In genomic region chr14:105466491-105467248, GRCh38 we compare ENCODE assay signal across 29 cellular contexts. TPM values are rescaled to one million over a fixed set of nuclear protein-coding genes. Genes with fewer than 3 reads are reported as not detected.
DNase-seq lines count a peak whose midpoint lies in the region; ATAC-seq, FAIRE-seq and TF ChIP-seq lines count a peak whose summit lies in the region.
"Had no signal": no experiment of that assay in that cellular context is flagged by ENCODE, and none has a peak within 500 bp of the region (broad histone marks: within the 10 kb centered on the region; RNA-seq: fewer than 3 reads in every experiment).

No MANE protein-coding gene starts in this region.

- no peaks in the 10 kb centered on the region for H4K20me1 ChIP-seq in HepG2 (ENCODE audit: insufficient read depth, low read length)

- H3K27me3 ChIP-seq in HepG2 (ENCODE audit: control insufficient read depth in 1 of 2, insufficient read depth in 2 of 2, low read length in 2 of 2) (no peaks in the 10 kb centered on the region), right lobe of liver (no peaks in the 10 kb centered on the region), right atrium auricular region (no peaks in the 10 kb centered on the region), upper lobe of left lung (no peaks in the 10 kb centered on the region)
- H3K27me3 ChIP-seq: gastrocnemius medialis, upper lobe of right lung had no signal

- no peaks in the 10 kb centered on the region for H3K27me3 Mint-ChIP-seq in activated naive CD8-positive, alpha-beta T cell treated with anti-CD3 and anti-CD28 coated beads for 36 hours
- H3K27me3 Mint-ChIP-seq: activated T-cell treated with anti-CD3 and anti-CD28 coated beads, Interleukin-2, amount 50 U/mL, for 24 hours; memory B cell; stimulated activated naive CD8-positive, alpha-beta T cell treated with anti-CD3 and anti-CD28 coated beads, Interleukin-15, Interleukin-2, amounts not matched to agents 100 ng/mL and 50 ng/mL, for 24 hours; T-cell had no signal

- H3K9me3 ChIP-seq in HepG2 (ENCODE audit: low read length) (no peaks in the 10 kb centered on the region), right lobe of liver (no peaks in the 10 kb centered on the region), right atrium auricular region (no peaks in the 10 kb centered on the region), upper lobe of left lung (no peaks in the 10 kb centered on the region)
- H3K9me3 ChIP-seq: A549; BLaER1 treated with 17β-estradiol and CSF1 and Interleukin-3, amounts not matched to agents 10 nM and 100 nM; gastrocnemius medialis; upper lobe of right lung had no signal

- no peak overlapping the region for H3K27ac Mint-ChIP-seq in activated naive CD8-positive, alpha-beta T cell treated with anti-CD3 and anti-CD28 coated beads for 36 hours
- H3K27ac Mint-ChIP-seq: activated naive CD4-positive, alpha-beta T cell treated with anti-CD3 and anti-CD28 coated beads for 36 hours; activated T-cell treated with anti-CD3 and anti-CD28 coated beads, Interleukin-2, amount 50 U/mL, for 24 hours; memory B cell; stimulated activated naive CD8-positive, alpha-beta T cell treated with anti-CD3 and anti-CD28 coated beads, Interleukin-15, Interleukin-2, amounts not matched to agents 100 ng/mL and 50 ng/mL, for 24 hours; T-cell had no signal

- H3K4me3 ChIP-seq in HepG2 (replicated peaks in 1 of 3; ENCODE audit: insufficient read depth in 1 of 3, low read depth in 2 of 3, low read length in 3 of 3) (no peak overlapping the region), right lobe of liver (no peak overlapping the region), coronary artery (no peak overlapping the region), right atrium auricular region (no peak overlapping the region), upper lobe of left lung (no peak overlapping the region)
- H3K4me3 ChIP-seq: A549; BLaER1 treated with 17β-estradiol and CSF1 and Interleukin-3, amounts not matched to agents 10 nM and 100 nM; gastrocnemius medialis; upper lobe of right lung had no signal

- intact Hi-C loops in HepG2 (cut with micrococcal nuclease; ENCODE audit: unreplicated experiment) = no loop called here
- intact Hi-C loops in right lobe of liver (cut with DNase I) = no loop called here

- ATAC-seq in HepG2 = no peak
- ATAC-seq in right lobe of liver = no peak
- ATAC-seq in upper lobe of left lung (ENCODE audit: low FRiP score in 2 of 2) = no peak
- ATAC-seq in GM21423 (IDR thresholded peaks at IDR 0.05; ENCODE audit: unreplicated experiment) = no peak
- ATAC-seq in GM21529 (IDR thresholded peaks at IDR 0.05; ENCODE audit: unreplicated experiment) = no peak
- ATAC-seq: T-cell had no signal

- no peak for TF ChIP-seq RAD21 in HepG2 (CRISPR knock-in tag; IDR thresholded peaks at IDR 0.05)

- H3K4me1 ChIP-seq in HepG2 (ENCODE audit: insufficient read depth, low read length) (no peaks in the 10 kb centered on the region), right lobe of liver (peaks cover 0 to 15% (median 0%) of the 10 kb centered on the region in 4 donors), right atrium auricular region (peaks cover 0 to 76% of the 10 kb centered on the region in 2 donors), upper lobe of left lung (peaks cover 14 to 28% (median 24%) of the 10 kb centered on the region in 4 donors)

- H3K36me3 ChIP-seq in HepG2 (replicated peaks in 1 of 2; ENCODE audit: control insufficient read depth in 1 of 2, insufficient read depth in 2 of 2, low read length in 2 of 2) (peaks cover 14 to 30% of the 10 kb centered on the region in 2 experiments; a peak in 4 of 5 replicates), right lobe of liver (peaks cover 0 to 24% (median 2%) of the 10 kb centered on the region in 4 donors), right atrium auricular region (peaks cover 37% of the 10 kb centered on the region), upper lobe of left lung (peaks cover 13 to 80% (median 63%) of the 10 kb centered on the region in 4 donors)

- H3K27ac ChIP-seq in HepG2 (ENCODE audit: extremely low read length, insufficient read depth, low read length) (no peak overlapping the region), right lobe of liver (no peak overlapping the region), coronary artery (peak overlapping the region; percentile 42 to 79), right atrium auricular region (peak overlapping the region; percentile 89 to 93), upper lobe of left lung (peak overlapping the region; percentile 30 to 63 (median 48))
- H3K27ac ChIP-seq: BLaER1 treated with 17β-estradiol and CSF1 and Interleukin-3, amounts not matched to agents 10 nM and 100 nM; upper lobe of right lung had no signal

- no peak overlapping the region for H2AFZ ChIP-seq in HepG2 (ENCODE audit: low read length)

- H3K36me3 Mint-ChIP-seq in activated naive CD8-positive, alpha-beta T cell treated with anti-CD3 and anti-CD28 coated beads for 36 hours = peaks cover 2% of the 10 kb centered on the region

- H3K79me2 ChIP-seq in HepG2 (ENCODE audit: insufficient read depth, low read length) = no peaks in the 10 kb centered on the region

- TF ChIP-seq POLR2A in HepG2 (IDR thresholded peaks at IDR 0.05; ENCODE audit: insufficient read depth in 1 of 2, low read depth in 2 of 2, low read length in 2 of 2) (no peak), right lobe of liver (IDR thresholded peaks at IDR 0.05) (no peak), upper lobe of left lung (IDR thresholded peaks at IDR 0.05) (no peak)

- no peak for FAIRE-seq in HepG2 (lab: Jason Lieb, UNC)
- FAIRE-seq: A549, keratinocyte had no signal

- DNase-seq in HepG2 (ENCODE audit: low spot score) = no peak
- no peak for DNase-seq in right lobe of liver
- DNase-seq in coronary artery (ENCODE audit: low spot score) = no peak
- DNase-seq in right atrium auricular region (ENCODE audit: low spot score) = peak; percentile 76
- no peak for DNase-seq in upper lobe of left lung
- no peak for DNase-seq in activated naive CD8-positive, alpha-beta T cell treated with anti-CD3 and anti-CD28 coated beads for 36 hours
- DNase-seq: activated CD8-positive, alpha-beta memory T cell treated with anti-CD3 and anti-CD28 coated beads for 24 hours; activated naive CD4-positive, alpha-beta T cell treated with anti-CD3 and anti-CD28 coated beads for 36 hours; activated T-cell treated with anti-CD3 and anti-CD28 coated beads, Interleukin-2, amount 50 U/mL, for 24 hours; anterior cingulate cortex; Calu3; central memory CD4-positive, alpha-beta T cell; effector CD4-positive, alpha-beta T cell; H7; KBM-7; NCI-H748 treated with DMSO at 0.1 percent for 48 hours; occipital lobe; SHP77; stimulated activated CD4-positive, alpha-beta T cell treated with anti-CD3 and anti-CD28 coated beads, Interleukin-2, amount 100 ng/mL, for 48 hours; T-cell; upper lobe of right lung had no signal

- H3K4me2 ChIP-seq in HepG2 (ENCODE audit: low read depth, low read length) = no peak overlapping the region
- H3K4me2 ChIP-seq: A549 had no signal

- H3K4me3 Mint-ChIP-seq in activated naive CD8-positive, alpha-beta T cell treated with anti-CD3 and anti-CD28 coated beads for 36 hours = no peak overlapping the region
- H3K4me3 Mint-ChIP-seq: activated naive CD4-positive, alpha-beta T cell treated with anti-CD3 and anti-CD28 coated beads for 36 hours; activated T-cell treated with anti-CD3 and anti-CD28 coated beads, Interleukin-2, amount 50 U/mL, for 24 hours; memory B cell; stimulated activated naive CD8-positive, alpha-beta T cell treated with anti-CD3 and anti-CD28 coated beads, Interleukin-15, Interleukin-2, amounts not matched to agents 100 ng/mL and 50 ng/mL, for 24 hours; T-cell had no signal

- CTCF ChIA-PET in HepG2 (lab: Yijun Ruan, JAX; ENCODE audit: low intra/inter-chr PET ratio, low total read pairs) = no interaction called here

- POLR2A ChIA-PET in HepG2 (lab: Yijun Ruan, JAX) = no interaction called here

- H3K4me1 Mint-ChIP-seq in activated naive CD8-positive, alpha-beta T cell treated with anti-CD3 and anti-CD28 coated beads for 36 hours = no peaks in the 10 kb centered on the region
- H3K4me1 Mint-ChIP-seq: memory B cell, T-cell had no signal

- no peaks in the 10 kb centered on the region for H3K9me3 Mint-ChIP-seq in activated naive CD8-positive, alpha-beta T cell treated with anti-CD3 and anti-CD28 coated beads for 36 hours
- H3K9me3 Mint-ChIP-seq: activated naive CD4-positive, alpha-beta T cell treated with anti-CD3 and anti-CD28 coated beads for 36 hours; activated T-cell treated with anti-CD3 and anti-CD28 coated beads, Interleukin-2, amount 50 U/mL, for 24 hours; memory B cell; stimulated activated naive CD8-positive, alpha-beta T cell treated with anti-CD3 and anti-CD28 coated beads, Interleukin-15, Interleukin-2, amounts not matched to agents 100 ng/mL and 50 ng/mL, for 24 hours; T-cell had no signal

- no TSS peak for BruUV-seq in HepG2 (replicated peaks; lab: Mats Ljungman, UMichigan)

- TF ChIP-seq CTCF in HepG2 (CRISPR knock-in tag; IDR thresholded peaks at IDR 0.05) (no peak), right lobe of liver (IDR thresholded peaks at IDR 0.05) (no peak), coronary artery (IDR thresholded peaks at IDR 0.05) (no peak), right atrium auricular region (IDR thresholded peaks at IDR 0.05) (no peak), upper lobe of left lung (IDR thresholded peaks at IDR 0.05) (no peak)

- 94% methylated on average over 35 of the region's 57 CpGs for WGBS in HepG2 (ENCODE audit: low lambda C conversion rate)
- 88% methylated on average over 19 of the region's 57 CpGs for WGBS in right lobe of liver (ENCODE audit: insufficient coverage, low coverage, low lambda C conversion rate, missing lambda C conversion rate)
- WGBS in upper lobe of left lung, 2 donors = 94% methylated on average over 27 to 31 of the region's 57 CpGs

- no peak for TF ChIP-seq EP300 in HepG2 (IDR thresholded peaks at IDR 0.05; ENCODE audit: low read depth in 2 of 2, low read length in 2 of 2)
- no peak for TF ChIP-seq EP300 in HepG2 (CRISPR knock-in tag; IDR thresholded peaks at IDR 0.05; ENCODE audit: borderline replicate concordance)
- no peak for TF ChIP-seq EP300 in upper lobe of left lung (IDR thresholded peaks at IDR 0.05)

- in situ Hi-C loops in HepG2 (cut with HindIII; ENCODE audit: extremely low pct_ligation_motif_present, low pct_unique_long_range_greater_than_20kb) = no loop called here

- no peak overlapping the region for H3K9ac ChIP-seq in HepG2 (ENCODE audit: insufficient read depth, low read depth, low read length)

RNA-seq across cellular contexts. Expression of gene CRIP2, which starts 8.0 kb away (rescaled TPM):
- total RNA-seq in HepG2 (2016; rRNA removed; fragmentation: Illumina TruSeq; extraction: Trizol) = 32.1 and 37.9 TPM in 2 replicates
- total RNA-seq in HepG2 (2016; cell fraction: cytosol; rRNA removed; fragmentation: Illumina TruSeq; extraction: Trizol; ENCODE audit: low read depth) = 22.2 and 30.3 TPM in 2 replicates
- 29.1 and 37.9 TPM in 2 replicates for total RNA-seq in HepG2 (2016; cell fraction: insoluble cytoplasmic fraction; rRNA removed; fragmentation: Illumina TruSeq; extraction: Trizol)
- total RNA-seq in HepG2 (2016; cell fraction: membrane; rRNA removed; fragmentation: Illumina TruSeq; extraction: Trizol) = 30.8 and 36.2 TPM in 2 replicates
- 14.7 and 15.4 TPM in 2 replicates for total RNA-seq in HepG2 (2016; cell fraction: nucleus; rRNA removed; fragmentation: Illumina TruSeq; extraction: Trizol)
- 18.0 and 31.6 TPM in 2 replicates for polyA plus RNA-seq in HepG2 (2011; rRNA removed)
- 18.1 and 57.4 TPM in 2 replicates for polyA plus RNA-seq in HepG2 (2011; cell fraction: cytosol; rRNA removed)
- 37.9 and 74.0 TPM in 2 replicates for polyA plus RNA-seq in HepG2 (2011; cell fraction: nucleus; rRNA removed)
- polyA plus RNA-seq in HepG2 (2012) = 3.6 and 7.4 TPM in 2 replicates
- 34.0 and 41.4 TPM in 2 replicates for polyA plus RNA-seq in HepG2 (2016; cell fraction: cytosol; fragmentation: Illumina TruSeq; extraction: Trizol; ENCODE audit: low read depth)
- polyA plus RNA-seq in HepG2 (2016; cell fraction: insoluble cytoplasmic fraction; fragmentation: Illumina TruSeq; extraction: Trizol; ENCODE audit: low read depth) = 44.2 and 51.5 TPM in 2 replicates
- polyA plus RNA-seq in HepG2 (2016; cell fraction: membrane; fragmentation: Illumina TruSeq; extraction: Trizol; ENCODE audit: low read depth) = 41.2 and 43.7 TPM in 2 replicates
- polyA plus RNA-seq in HepG2 (2016; cell fraction: nucleus; fragmentation: Illumina TruSeq; extraction: Trizol; ENCODE audit: insufficient read depth, low read depth) = 39.7 and 41.0 TPM in 2 replicates
- 21.4 and 23.6 TPM in 2 replicates for polyA minus RNA-seq in HepG2 (2011; rRNA and poly(A)+ RNA removed; ENCODE audit: low replicate concordance)
- 8.4 and 15.7 TPM in 2 replicates for polyA minus RNA-seq in HepG2 (2011; cell fraction: cytosol; rRNA and poly(A)+ RNA removed)
- polyA minus RNA-seq in HepG2 (2011; cell fraction: nucleus; rRNA and poly(A)+ RNA removed) = 2.2 and 7.5 TPM in 2 replicates
- total RNA-seq in right lobe of liver = 10 to 100 TPM; 11.2 to 50.0 (median 27.5) TPM
- total RNA-seq in right atrium auricular region = 1,000 to 10,000 TPM in 1 of 2 donors, 100 to 1,000 TPM in 1; 831 to 1,272 TPM
- total RNA-seq in upper lobe of left lung = 100 to 1,000 TPM in 5 of 6 donors, 10 to 100 TPM in 1; 55.5 to 422 (median 190) TPM
- total RNA-seq in activated naive CD8-positive, alpha-beta T cell treated with anti-CD3 and anti-CD28 coated beads for 36 hours = under 1 TPM; 0.16 to 0.41 TPM
- total RNA-seq: activated naive CD4-positive, alpha-beta T cell treated with anti-CD3 and anti-CD28 coated beads for 36 hours had no signal

RNA-seq across cellular contexts. Expression of gene CRIP1, which starts 20.0 kb away (rescaled TPM):
- 53.9 and 59.7 TPM in 2 replicates for total RNA-seq in HepG2 (2016; rRNA removed; fragmentation: Illumina TruSeq; extraction: Trizol)
- total RNA-seq in HepG2 (2016; cell fraction: cytosol; rRNA removed; fragmentation: Illumina TruSeq; extraction: Trizol; ENCODE audit: low read depth) = 18.2 and 27.4 TPM in 2 replicates
- 53.1 and 55.2 TPM in 2 replicates for total RNA-seq in HepG2 (2016; cell fraction: insoluble cytoplasmic fraction; rRNA removed; fragmentation: Illumina TruSeq; extraction: Trizol)
- 23.1 and 27.8 TPM in 2 replicates for total RNA-seq in HepG2 (2016; cell fraction: membrane; rRNA removed; fragmentation: Illumina TruSeq; extraction: Trizol)
- 25.3 and 26.5 TPM in 2 replicates for total RNA-seq in HepG2 (2016; cell fraction: nucleus; rRNA removed; fragmentation: Illumina TruSeq; extraction: Trizol)
- polyA plus RNA-seq in HepG2 (2011; rRNA removed) = 59.5 and 62.2 TPM in 2 replicates
- polyA plus RNA-seq in HepG2 (2011; cell fraction: cytosol; rRNA removed) = 27.8 and 82.6 TPM in 2 replicates
- polyA plus RNA-seq in HepG2 (2011; cell fraction: nucleus; rRNA removed) = 47.3 and 55.5 TPM in 2 replicates
- polyA plus RNA-seq in HepG2 (2012) = 46.4 and 49.2 TPM in 2 replicates
- 85.4 and 115 TPM in 2 replicates for polyA plus RNA-seq in HepG2 (2016; cell fraction: cytosol; fragmentation: Illumina TruSeq; extraction: Trizol; ENCODE audit: low read depth)
- 142 and 159 TPM in 2 replicates for polyA plus RNA-seq in HepG2 (2016; cell fraction: insoluble cytoplasmic fraction; fragmentation: Illumina TruSeq; extraction: Trizol; ENCODE audit: low read depth)
- polyA plus RNA-seq in HepG2 (2016; cell fraction: membrane; fragmentation: Illumina TruSeq; extraction: Trizol; ENCODE audit: low read depth) = 67.3 and 82.2 TPM in 2 replicates
- polyA plus RNA-seq in HepG2 (2016; cell fraction: nucleus; fragmentation: Illumina TruSeq; extraction: Trizol; ENCODE audit: insufficient read depth, low read depth) = 136 and 137 TPM in 2 replicates
- polyA minus RNA-seq in HepG2 (2011; rRNA and poly(A)+ RNA removed; ENCODE audit: low replicate concordance) = 24.8 and 136 TPM in 2 replicates
- polyA minus RNA-seq in HepG2 (2011; cell fraction: cytosol; rRNA and poly(A)+ RNA removed) = 20.6 and 28.4 TPM in 2 replicates
- polyA minus RNA-seq in HepG2 (2011; cell fraction: nucleus; rRNA and poly(A)+ RNA removed) = 4.7 and 11.8 TPM in 2 replicates
- 1 to 10 TPM in 5 of 6 experiments, under 1 TPM in 1; 0.79 to 5.4 (median 2.7) TPM for total RNA-seq in right lobe of liver
- total RNA-seq in right atrium auricular region = 10 to 100 TPM; 42.9 to 79.2 TPM
- total RNA-seq in upper lobe of left lung = 100 to 1,000 TPM in 4 of 6 donors, 10 to 100 TPM in 2; 26.2 to 425 (median 200) TPM
- total RNA-seq in activated naive CD8-positive, alpha-beta T cell treated with anti-CD3 and anti-CD28 coated beads for 36 hours = 10 to 100 TPM; 82.5 to 87.3 TPM

RNA-seq across cellular contexts. Expression of gene TEDC1, which starts 24.4 kb away (rescaled TPM):
- total RNA-seq in HepG2 (2016; rRNA removed; fragmentation: Illumina TruSeq; extraction: Trizol) = 20.7 and 27.4 TPM in 2 replicates
- 9.2 and 10.3 TPM in 2 replicates for total RNA-seq in HepG2 (2016; cell fraction: cytosol; rRNA removed; fragmentation: Illumina TruSeq; extraction: Trizol; ENCODE audit: low read depth)
- 21.2 and 28.4 TPM in 2 replicates for total RNA-seq in HepG2 (2016; cell fraction: insoluble cytoplasmic fraction; rRNA removed; fragmentation: Illumina TruSeq; extraction: Trizol)
- 12.9 and 13.8 TPM in 2 replicates for total RNA-seq in HepG2 (2016; cell fraction: membrane; rRNA removed; fragmentation: Illumina TruSeq; extraction: Trizol)
- total RNA-seq in HepG2 (2016; cell fraction: nucleus; rRNA removed; fragmentation: Illumina TruSeq; extraction: Trizol) = 15.9 and 16.8 TPM in 2 replicates
- 5.7 and 7.3 TPM in 2 replicates for polyA plus RNA-seq in HepG2 (2011; rRNA removed)
- 4.1 and 10.9 TPM in 2 replicates for polyA plus RNA-seq in HepG2 (2011; cell fraction: cytosol; rRNA removed)
- polyA plus RNA-seq in HepG2 (2011; cell fraction: nucleus; rRNA removed) = 20.8 and 27.4 TPM in 2 replicates
- 4.5 and 5.0 TPM in 2 replicates for polyA plus RNA-seq in HepG2 (2012)
- polyA plus RNA-seq in HepG2 (2016; cell fraction: cytosol; fragmentation: Illumina TruSeq; extraction: Trizol; ENCODE audit: low read depth) = 5.8 and 6.5 TPM in 2 replicates
- 20.9 and 21.6 TPM in 2 replicates for polyA plus RNA-seq in HepG2 (2016; cell fraction: insoluble cytoplasmic fraction; fragmentation: Illumina TruSeq; extraction: Trizol; ENCODE audit: low read depth)
- polyA plus RNA-seq in HepG2 (2016; cell fraction: membrane; fragmentation: Illumina TruSeq; extraction: Trizol; ENCODE audit: low read depth) = 9.6 and 10.0 TPM in 2 replicates
- 36.1 and 37.5 TPM in 2 replicates for polyA plus RNA-seq in HepG2 (2016; cell fraction: nucleus; fragmentation: Illumina TruSeq; extraction: Trizol; ENCODE audit: insufficient read depth, low read depth)
- polyA minus RNA-seq in HepG2 (2011; rRNA and poly(A)+ RNA removed; ENCODE audit: low replicate concordance) = 12.1 and 23.1 TPM in 2 replicates
- 2.8 and 5.5 TPM in 2 replicates for polyA minus RNA-seq in HepG2 (2011; cell fraction: cytosol; rRNA and poly(A)+ RNA removed)
- polyA minus RNA-seq in HepG2 (2011; cell fraction: nucleus; rRNA and poly(A)+ RNA removed) = 7.3 and 9.0 TPM in 2 replicates
- total RNA-seq in right lobe of liver = 1 to 10 TPM; 2.2 to 8.1 (median 3.9) TPM
- 1 to 10 TPM; 3.5 to 3.9 TPM for total RNA-seq in right atrium auricular region
- 10 to 100 TPM; 13.8 to 38.5 (median 17.4) TPM for total RNA-seq in upper lobe of left lung
- total RNA-seq in activated naive CD8-positive, alpha-beta T cell treated with anti-CD3 and anti-CD28 coated beads for 36 hours = 10 to 100 TPM; 33.6 to 34.9 TPM

RNA-seq across cellular contexts. Expression of gene MTA1, which starts 47.0 kb away (rescaled TPM):
- total RNA-seq in HepG2 (2016; rRNA removed; fragmentation: Illumina TruSeq; extraction: Trizol) = 19.1 and 35.2 TPM in 2 replicates
- 56.8 and 63.0 TPM in 2 replicates for total RNA-seq in HepG2 (2016; cell fraction: cytosol; rRNA removed; fragmentation: Illumina TruSeq; extraction: Trizol; ENCODE audit: low read depth)
- total RNA-seq in HepG2 (2016; cell fraction: insoluble cytoplasmic fraction; rRNA removed; fragmentation: Illumina TruSeq; extraction: Trizol) = 14.0 and 38.5 TPM in 2 replicates
- total RNA-seq in HepG2 (2016; cell fraction: membrane; rRNA removed; fragmentation: Illumina TruSeq; extraction: Trizol) = 52.7 and 56.0 TPM in 2 replicates
- 47.2 and 51.4 TPM in 2 replicates for total RNA-seq in HepG2 (2016; cell fraction: nucleus; rRNA removed; fragmentation: Illumina TruSeq; extraction: Trizol)
- 85.7 and 85.8 TPM in 2 replicates for polyA plus RNA-seq in HepG2 (2011; rRNA removed)
- polyA plus RNA-seq in HepG2 (2011; cell fraction: cytosol; rRNA removed) = 39.0 and 48.4 TPM in 2 replicates
- 409 and 581 TPM in 2 replicates for polyA plus RNA-seq in HepG2 (2011; cell fraction: nucleus; rRNA removed)
- 58.3 and 62.1 TPM in 2 replicates for polyA plus RNA-seq in HepG2 (2012)
- 51.1 and 53.5 TPM in 2 replicates for polyA plus RNA-seq in HepG2 (2016; cell fraction: cytosol; fragmentation: Illumina TruSeq; extraction: Trizol; ENCODE audit: low read depth)
- polyA plus RNA-seq in HepG2 (2016; cell fraction: insoluble cytoplasmic fraction; fragmentation: Illumina TruSeq; extraction: Trizol; ENCODE audit: low read depth) = 36.2 and 45.8 TPM in 2 replicates
- 82.4 and 89.9 TPM in 2 replicates for polyA plus RNA-seq in HepG2 (2016; cell fraction: membrane; fragmentation: Illumina TruSeq; extraction: Trizol; ENCODE audit: low read depth)
- polyA plus RNA-seq in HepG2 (2016; cell fraction: nucleus; fragmentation: Illumina TruSeq; extraction: Trizol; ENCODE audit: insufficient read depth, low read depth) = 244 and 255 TPM in 2 replicates
- 53.3 and 73.7 TPM in 2 replicates for polyA minus RNA-seq in HepG2 (2011; rRNA and poly(A)+ RNA removed; ENCODE audit: low replicate concordance)
- 58.3 and 59.6 TPM in 2 replicates for polyA minus RNA-seq in HepG2 (2011; cell fraction: cytosol; rRNA and poly(A)+ RNA removed)
- 88.5 and 90.4 TPM in 2 replicates for polyA minus RNA-seq in HepG2 (2011; cell fraction: nucleus; rRNA and poly(A)+ RNA removed)
- total RNA-seq in right lobe of liver = 10 to 100 TPM; 18.6 to 45.1 (median 29.2) TPM
- 10 to 100 TPM; 51.9 to 61.7 TPM for total RNA-seq in right atrium auricular region
- total RNA-seq in upper lobe of left lung = 100 to 1,000 TPM in 2 of 6 donors, 10 to 100 TPM in 4; 64.8 to 315 (median 94.9) TPM
- 100 to 1,000 TPM; 148 to 149 TPM for total RNA-seq in activated naive CD8-positive, alpha-beta T cell treated with anti-CD3 and anti-CD28 coated beads for 36 hours

RNA-seq across cellular contexts. Expression of gene TMEM121, which starts 59.7 kb away (rescaled TPM):
- total RNA-seq in HepG2 (2016; rRNA removed; fragmentation: Illumina TruSeq; extraction: Trizol) (10.8 and 19.0 TPM in 2 replicates), right lobe of liver (1 to 10 TPM in 5 of 6 experiments, under 1 TPM in 1; 0.74 to 3.2 (median 2.2) TPM), right atrium auricular region (1 to 10 TPM; 3.4 to 5.8 TPM), upper lobe of left lung (1 to 10 TPM in 4 of 6 donors, under 1 TPM in 1, not detected in 1; 0.69 to 4.6 (median 3.8) TPM)
- 11.9 and 15.2 TPM in 2 replicates for total RNA-seq in HepG2 (2016; cell fraction: cytosol; rRNA removed; fragmentation: Illumina TruSeq; extraction: Trizol; ENCODE audit: low read depth)
- 12.1 and 17.9 TPM in 2 replicates for total RNA-seq in HepG2 (2016; cell fraction: insoluble cytoplasmic fraction; rRNA removed; fragmentation: Illumina TruSeq; extraction: Trizol)
- 21.1 and 26.4 TPM in 2 replicates for total RNA-seq in HepG2 (2016; cell fraction: membrane; rRNA removed; fragmentation: Illumina TruSeq; extraction: Trizol)
- total RNA-seq in HepG2 (2016; cell fraction: nucleus; rRNA removed; fragmentation: Illumina TruSeq; extraction: Trizol) = 8.8 and 9.1 TPM in 2 replicates
- 6.6 and 10.9 TPM in 2 replicates for polyA plus RNA-seq in HepG2 (2011; rRNA removed)
- polyA plus RNA-seq in HepG2 (2011; cell fraction: cytosol; rRNA removed) = 11.8 and 25.5 TPM in 2 replicates
- 16.5 and 16.6 TPM in 2 replicates for polyA plus RNA-seq in HepG2 (2011; cell fraction: nucleus; rRNA removed)
- 4.0 and 4.3 TPM in 2 replicates for polyA plus RNA-seq in HepG2 (2012)
- polyA plus RNA-seq in HepG2 (2016; cell fraction: cytosol; fragmentation: Illumina TruSeq; extraction: Trizol; ENCODE audit: low read depth) = 8.8 and 9.5 TPM in 2 replicates
- polyA plus RNA-seq in HepG2 (2016; cell fraction: insoluble cytoplasmic fraction; fragmentation: Illumina TruSeq; extraction: Trizol; ENCODE audit: low read depth) = 8.7 and 9.4 TPM in 2 replicates
- 13.5 TPM in 2 replicates for polyA plus RNA-seq in HepG2 (2016; cell fraction: membrane; fragmentation: Illumina TruSeq; extraction: Trizol; ENCODE audit: low read depth)
- 12.3 and 13.5 TPM in 2 replicates for polyA plus RNA-seq in HepG2 (2016; cell fraction: nucleus; fragmentation: Illumina TruSeq; extraction: Trizol; ENCODE audit: insufficient read depth, low read depth)
- 0.82 and 39.5 TPM in 2 replicates for polyA minus RNA-seq in HepG2 (2011; rRNA and poly(A)+ RNA removed; ENCODE audit: low replicate concordance)
- 12.8 and 13.8 TPM in 2 replicates for polyA minus RNA-seq in HepG2 (2011; cell fraction: cytosol; rRNA and poly(A)+ RNA removed)
- polyA minus RNA-seq in HepG2 (2011; cell fraction: nucleus; rRNA and poly(A)+ RNA removed) = 4.1 and 4.5 TPM in 2 replicates
- 10 to 100 TPM; 16.7 to 16.8 TPM for total RNA-seq in activated naive CD8-positive, alpha-beta T cell treated with anti-CD3 and anti-CD28 coated beads for 36 hours

Comparison
In these comparisons a context has a peak if more than half of its experiments do, and no peak if none do; other contexts are left out.
1. H3K27ac ChIP-seq: peak in coronary artery (2 of 2), right atrium auricular region (2 of 2) and upper lobe of left lung (4 of 4); none in HepG2 (single experiment) and right lobe of liver (0 of 3).
2. RNA of gene CRIP2, which starts 8.0 kb away (total RNA-seq): 831 to 1,272 TPM in right atrium auricular region, 55.5 to 422 TPM in upper lobe of left lung, 14.7 to 37.9 TPM in HepG2 and 11.2 to 50.0 TPM in right lobe of liver; 0.16 to 0.41 TPM in activated naive CD8-positive, alpha-beta T cell treated with anti-CD3 and anti-CD28 coated beads for 36 hours; every median in the first group is over 4 times any median in the second.